ENCODE assay signal across 3 cellular contexts in genomic region chr9:18668944-18669343, GRCh38.
TF ChIP-seq lines count a peak whose summit lies in the region.

No MANE protein-coding gene starts in this region.

TF ChIP-seq in H1, 55 proteins besides CTCF, POLR2A, EP300 and RAD21:
- TF ChIP-seq, protein P1, sequence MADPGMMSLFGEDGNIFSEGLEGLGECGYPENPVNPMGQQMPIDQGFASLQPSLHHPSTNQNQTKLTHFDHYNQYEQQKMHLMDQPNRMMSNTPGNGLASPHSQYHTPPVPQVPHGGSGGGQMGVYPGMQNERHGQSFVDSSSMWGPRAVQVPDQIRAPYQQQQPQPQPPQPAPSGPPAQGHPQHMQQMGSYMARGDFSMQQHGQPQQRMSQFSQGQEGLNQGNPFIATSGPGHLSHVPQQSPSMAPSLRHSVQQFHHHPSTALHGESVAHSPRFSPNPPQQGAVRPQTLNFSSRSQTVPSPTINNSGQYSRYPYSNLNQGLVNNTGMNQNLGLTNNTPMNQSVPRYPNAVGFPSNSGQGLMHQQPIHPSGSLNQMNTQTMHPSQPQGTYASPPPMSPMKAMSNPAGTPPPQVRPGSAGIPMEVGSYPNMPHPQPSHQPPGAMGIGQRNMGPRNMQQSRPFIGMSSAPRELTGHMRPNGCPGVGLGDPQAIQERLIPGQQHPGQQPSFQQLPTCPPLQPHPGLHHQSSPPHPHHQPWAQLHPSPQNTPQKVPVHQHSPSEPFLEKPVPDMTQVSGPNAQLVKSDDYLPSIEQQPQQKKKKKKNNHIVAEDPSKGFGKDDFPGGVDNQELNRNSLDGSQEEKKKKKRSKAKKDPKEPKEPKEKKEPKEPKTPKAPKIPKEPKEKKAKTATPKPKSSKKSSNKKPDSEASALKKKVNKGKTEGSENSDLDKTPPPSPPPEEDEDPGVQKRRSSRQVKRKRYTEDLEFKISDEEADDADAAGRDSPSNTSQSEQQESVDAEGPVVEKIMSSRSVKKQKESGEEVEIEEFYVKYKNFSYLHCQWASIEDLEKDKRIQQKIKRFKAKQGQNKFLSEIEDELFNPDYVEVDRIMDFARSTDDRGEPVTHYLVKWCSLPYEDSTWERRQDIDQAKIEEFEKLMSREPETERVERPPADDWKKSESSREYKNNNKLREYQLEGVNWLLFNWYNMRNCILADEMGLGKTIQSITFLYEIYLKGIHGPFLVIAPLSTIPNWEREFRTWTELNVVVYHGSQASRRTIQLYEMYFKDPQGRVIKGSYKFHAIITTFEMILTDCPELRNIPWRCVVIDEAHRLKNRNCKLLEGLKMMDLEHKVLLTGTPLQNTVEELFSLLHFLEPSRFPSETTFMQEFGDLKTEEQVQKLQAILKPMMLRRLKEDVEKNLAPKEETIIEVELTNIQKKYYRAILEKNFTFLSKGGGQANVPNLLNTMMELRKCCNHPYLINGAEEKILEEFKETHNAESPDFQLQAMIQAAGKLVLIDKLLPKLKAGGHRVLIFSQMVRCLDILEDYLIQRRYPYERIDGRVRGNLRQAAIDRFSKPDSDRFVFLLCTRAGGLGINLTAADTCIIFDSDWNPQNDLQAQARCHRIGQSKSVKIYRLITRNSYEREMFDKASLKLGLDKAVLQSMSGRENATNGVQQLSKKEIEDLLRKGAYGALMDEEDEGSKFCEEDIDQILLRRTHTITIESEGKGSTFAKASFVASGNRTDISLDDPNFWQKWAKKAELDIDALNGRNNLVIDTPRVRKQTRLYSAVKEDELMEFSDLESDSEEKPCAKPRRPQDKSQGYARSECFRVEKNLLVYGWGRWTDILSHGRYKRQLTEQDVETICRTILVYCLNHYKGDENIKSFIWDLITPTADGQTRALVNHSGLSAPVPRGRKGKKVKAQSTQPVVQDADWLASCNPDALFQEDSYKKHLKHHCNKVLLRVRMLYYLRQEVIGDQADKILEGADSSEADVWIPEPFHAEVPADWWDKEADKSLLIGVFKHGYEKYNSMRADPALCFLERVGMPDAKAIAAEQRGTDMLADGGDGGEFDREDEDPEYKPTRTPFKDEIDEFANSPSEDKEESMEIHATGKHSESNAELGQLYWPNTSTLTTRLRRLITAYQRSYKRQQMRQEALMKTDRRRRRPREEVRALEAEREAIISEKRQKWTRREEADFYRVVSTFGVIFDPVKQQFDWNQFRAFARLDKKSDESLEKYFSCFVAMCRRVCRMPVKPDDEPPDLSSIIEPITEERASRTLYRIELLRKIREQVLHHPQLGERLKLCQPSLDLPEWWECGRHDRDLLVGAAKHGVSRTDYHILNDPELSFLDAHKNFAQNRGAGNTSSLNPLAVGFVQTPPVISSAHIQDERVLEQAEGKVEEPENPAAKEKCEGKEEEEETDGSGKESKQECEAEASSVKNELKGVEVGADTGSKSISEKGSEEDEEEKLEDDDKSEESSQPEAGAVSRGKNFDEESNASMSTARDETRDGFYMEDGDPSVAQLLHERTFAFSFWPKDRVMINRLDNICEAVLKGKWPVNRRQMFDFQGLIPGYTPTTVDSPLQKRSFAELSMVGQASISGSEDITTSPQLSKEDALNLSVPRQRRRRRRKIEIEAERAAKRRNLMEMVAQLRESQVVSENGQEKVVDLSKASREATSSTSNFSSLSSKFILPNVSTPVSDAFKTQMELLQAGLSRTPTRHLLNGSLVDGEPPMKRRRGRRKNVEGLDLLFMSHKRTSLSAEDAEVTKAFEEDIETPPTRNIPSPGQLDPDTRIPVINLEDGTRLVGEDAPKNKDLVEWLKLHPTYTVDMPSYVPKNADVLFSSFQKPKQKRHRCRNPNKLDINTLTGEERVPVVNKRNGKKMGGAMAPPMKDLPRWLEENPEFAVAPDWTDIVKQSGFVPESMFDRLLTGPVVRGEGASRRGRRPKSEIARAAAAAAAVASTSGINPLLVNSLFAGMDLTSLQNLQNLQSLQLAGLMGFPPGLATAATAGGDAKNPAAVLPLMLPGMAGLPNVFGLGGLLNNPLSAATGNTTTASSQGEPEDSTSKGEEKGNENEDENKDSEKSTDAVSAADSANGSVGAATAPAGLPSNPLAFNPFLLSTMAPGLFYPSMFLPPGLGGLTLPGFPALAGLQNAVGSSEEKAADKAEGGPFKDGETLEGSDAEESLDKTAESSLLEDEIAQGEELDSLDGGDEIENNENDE (IDR thresholded peaks at IDR 0.05; ENCODE audit: insufficient replicate concordance, low read length), result peak; percentile 23
- TF ChIP-seq HDAC2 (IDR thresholded peaks at IDR 0.05; ENCODE audit: borderline replicate concordance in 1 of 2, low read depth in 2 of 2, low read length in 2 of 2), result no peak

TF ChIP-seq in liver, 16 proteins besides CTCF, POLR2A, EP300 and RAD21:
- TF ChIP-seq FOXA2 (IDR thresholded peaks at IDR 0.05) (peak; percentile 95), GABPA (IDR thresholded peaks at IDR 0.05 in 1 of 2, conservative IDR thresholded peaks at IDR 0.05 in 1 of 2) (no peak), TAF1 (conservative IDR thresholded peaks at IDR 0.05) (no peak), SP1 (IDR thresholded peaks at IDR 0.05) (peak; percentile 29), REST (IDR thresholded peaks at IDR 0.05) (peak; percentile 23), RXRA (IDR thresholded peaks at IDR 0.05) (peak; percentile 50 to 75), ZBTB33 (IDR thresholded peaks at IDR 0.05) (no peak), FOXA1 (IDR thresholded peaks at IDR 0.05) (peak; percentile 86), JUND (IDR thresholded peaks at IDR 0.05) (peak in 1 of 2 donors; percentile 68), YY1 (IDR thresholded peaks at IDR 0.05) (peak; percentile 48), HNF4G (IDR thresholded peaks at IDR 0.05) (no peak), NR2F2 (IDR thresholded peaks at IDR 0.05) (no peak), EGR1 (IDR thresholded peaks at IDR 0.05; ENCODE audit: low read depth in 2 of 2) (no peak), HNF4A (conservative IDR thresholded peaks at IDR 0.05) (peak; percentile 46 to 66)
- TF ChIP-seq, protein P2, sequence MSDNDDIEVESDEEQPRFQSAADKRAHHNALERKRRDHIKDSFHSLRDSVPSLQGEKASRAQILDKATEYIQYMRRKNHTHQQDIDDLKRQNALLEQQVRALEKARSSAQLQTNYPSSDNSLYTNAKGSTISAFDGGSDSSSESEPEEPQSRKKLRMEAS (IDR thresholded peaks at IDR 0.05), result no peak
- TF ChIP-seq, protein P3, sequence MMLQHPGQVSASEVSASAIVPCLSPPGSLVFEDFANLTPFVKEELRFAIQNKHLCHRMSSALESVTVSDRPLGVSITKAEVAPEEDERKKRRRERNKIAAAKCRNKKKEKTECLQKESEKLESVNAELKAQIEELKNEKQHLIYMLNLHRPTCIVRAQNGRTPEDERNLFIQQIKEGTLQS (IDR thresholded peaks at IDR 0.05), result no peak

TF ChIP-seq in SK-N-SH, 30 proteins besides CTCF, POLR2A, EP300 and RAD21:
- no peak for TF ChIP-seq SMC3 (IDR thresholded peaks at IDR 0.05; ENCODE audit: low read depth, low read length)
- TF ChIP-seq RXRA (IDR thresholded peaks at IDR 0.05; ENCODE audit: borderline replicate concordance, low read depth), result no peak
- TF ChIP-seq NRF1 (IDR thresholded peaks at IDR 0.05; ENCODE audit: low read depth, low read length), result no peak
- TF ChIP-seq, protein P2 (IDR thresholded peaks at IDR 0.05; ENCODE audit: low read depth), result no peak
- TF ChIP-seq MXI1 (IDR thresholded peaks at IDR 0.05; ENCODE audit: low read depth, low read length), result no peak
- no peak for TF ChIP-seq RCOR1 (IDR thresholded peaks at IDR 0.05; ENCODE audit: low read length)
- TF ChIP-seq FOSL2 (IDR thresholded peaks at IDR 0.05; ENCODE audit: borderline replicate concordance, low read depth), result no peak
- no peak for TF ChIP-seq CHD2 (IDR thresholded peaks at IDR 0.05; ENCODE audit: low read length, partially characterized antibody)
TF ChIP-seq in SK-N-SH: peak in this region for 0.
